1 cellular context compared by ENCODE assay signal in the genomic region with DNA sequence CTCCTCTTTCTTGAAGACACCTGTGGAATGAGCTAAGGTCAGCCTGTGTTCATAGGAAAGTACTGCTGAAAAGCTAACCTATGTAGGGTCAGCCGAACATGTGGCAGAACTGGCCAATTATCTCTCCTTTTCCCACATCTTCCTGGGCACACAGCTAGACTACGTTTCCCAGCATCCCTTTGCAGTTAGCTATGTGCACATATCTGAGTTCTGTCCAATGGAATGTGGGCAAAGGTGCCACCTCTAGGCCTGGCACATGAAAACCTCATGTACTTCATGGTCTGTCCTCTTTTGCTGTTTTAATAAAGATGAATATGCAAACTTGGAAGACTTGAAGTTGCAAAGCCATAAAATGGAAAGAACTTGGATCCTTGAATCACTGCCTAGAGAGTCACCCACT.
TF ChIP-seq lines count a peak whose summit lies in the region.

No MANE protein-coding gene starts in this region.

TF ChIP-seq in IMR-90, 13 proteins besides CTCF, POLR2A, EP300 and RAD21 (continued from another document):
- TF ChIP-seq, protein P1, sequence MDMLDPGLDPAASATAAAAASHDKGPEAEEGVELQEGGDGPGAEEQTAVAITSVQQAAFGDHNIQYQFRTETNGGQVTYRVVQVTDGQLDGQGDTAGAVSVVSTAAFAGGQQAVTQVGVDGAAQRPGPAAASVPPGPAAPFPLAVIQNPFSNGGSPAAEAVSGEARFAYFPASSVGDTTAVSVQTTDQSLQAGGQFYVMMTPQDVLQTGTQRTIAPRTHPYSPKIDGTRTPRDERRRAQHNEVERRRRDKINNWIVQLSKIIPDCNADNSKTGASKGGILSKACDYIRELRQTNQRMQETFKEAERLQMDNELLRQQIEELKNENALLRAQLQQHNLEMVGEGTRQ (IDR thresholded peaks at IDR 0.05; ENCODE audit: low read depth, low read length), result no peak
- TF ChIP-seq, protein P2, sequence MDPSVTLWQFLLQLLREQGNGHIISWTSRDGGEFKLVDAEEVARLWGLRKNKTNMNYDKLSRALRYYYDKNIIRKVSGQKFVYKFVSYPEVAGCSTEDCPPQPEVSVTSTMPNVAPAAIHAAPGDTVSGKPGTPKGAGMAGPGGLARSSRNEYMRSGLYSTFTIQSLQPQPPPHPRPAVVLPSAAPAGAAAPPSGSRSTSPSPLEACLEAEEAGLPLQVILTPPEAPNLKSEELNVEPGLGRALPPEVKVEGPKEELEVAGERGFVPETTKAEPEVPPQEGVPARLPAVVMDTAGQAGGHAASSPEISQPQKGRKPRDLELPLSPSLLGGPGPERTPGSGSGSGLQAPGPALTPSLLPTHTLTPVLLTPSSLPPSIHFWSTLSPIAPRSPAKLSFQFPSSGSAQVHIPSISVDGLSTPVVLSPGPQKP (IDR thresholded peaks at IDR 0.05; ENCODE audit: borderline replicate concordance, low read depth, low read length), result no peak
- TF ChIP-seq NFE2L2 (IDR thresholded peaks at IDR 0.05; ENCODE audit: low read depth, low read length) (no peak), BHLHE40 (IDR thresholded peaks at IDR 0.05; ENCODE audit: low read depth, low read length) (no peak), RCOR1 (IDR thresholded peaks at IDR 0.05; ENCODE audit: insufficient replicate concordance, low read length) (no peak)
TF ChIP-seq in IMR-90: peak in this region for 0.
